ENCODE assay signal across 10 cellular contexts in genomic region chr19:35260694-35261304, GRCh38. TPM values are rescaled to one million over a fixed set of nuclear protein-coding genes. Genes with fewer than 3 reads are reported as not detected.
DNase-seq lines count a peak whose midpoint lies in the region; ATAC-seq and TF ChIP-seq lines count a peak whose summit lies in the region.
"Had no signal": no experiment of that assay in that cellular context is flagged by ENCODE, and none has a peak within 500 bp of the region (broad histone marks: within the 10 kb centered on the region; RNA-seq: fewer than 3 reads in every experiment).

No MANE protein-coding gene starts in this region.

- H3K27ac ChIP-seq in neuronal stem cell (replicated peaks; ENCODE audit: low read length): no peak overlapping the region
- H3K27ac ChIP-seq in A673 (ENCODE audit: low read depth, low read length, poor library complexity, severe bottlenecking): no peak overlapping the region

- H3K9me3 ChIP-seq in neuronal stem cell (replicated peaks in 1 of 2; ENCODE audit: control insufficient read depth in 2 of 2, insufficient read depth in 1 of 2, low read depth in 1 of 2, low read length in 2 of 2) (no peaks in the 10 kb centered on the region), A673 (ENCODE audit: low read depth, low read length, poor library complexity, severe bottlenecking) (no peaks in the 10 kb centered on the region)

- no TSS peak for BruUV-seq in A673 (replicated peaks; lab: Mats Ljungman, UMichigan)

- CTCF ChIA-PET in activated naive CD4-positive, alpha-beta T cell treated with anti-CD3 and anti-CD28 coated beads for 36 hours (lab: Charles Lee): interaction anchor here (1.4 kb wide), 1 partner anchor 119 kb away, joined by 4 read pairs; no protein-coding TSS in a partner anchor
- CTCF ChIA-PET in A673 (lab: Charles Lee): no interaction called here

- no peak overlapping the region for H2AFZ ChIP-seq in neuronal stem cell (ENCODE audit: low read length)

- H3K4me3 ChIP-seq in neuronal stem cell (ENCODE audit: low read length in 2 of 2) (no peak overlapping the region), A673 (ENCODE audit: low read depth, low read length, poor library complexity, severe bottlenecking) (no peak overlapping the region)

- H3K27ac Mint-ChIP-seq in CD14-positive monocyte: no peak overlapping the region
- H3K27ac Mint-ChIP-seq in activated naive CD4-positive, alpha-beta T cell treated with anti-CD3 and anti-CD28 coated beads for 36 hours: no peak overlapping the region

- H4K8ac ChIP-seq in neuronal stem cell (ENCODE audit: low read depth, low read length): no peak overlapping the region

- intact Hi-C loops in CD14-positive monocyte (cut with micrococcal nuclease) (loop anchor here in 1 of 2 donors (10.0 kb wide), 1 partner anchor 56 kb away; no protein-coding TSS in a partner anchor), A673 (cut with micrococcal nuclease; ENCODE audit: unreplicated experiment) (no loop called here)
- intact Hi-C loops in activated naive CD4-positive, alpha-beta T cell treated with anti-CD3 and anti-CD28 coated beads for 36 hours (cut with micrococcal nuclease): no loop called here

- H2AK5ac ChIP-seq in neuronal stem cell (ENCODE audit: low read depth, low read length): no peak overlapping the region

- H3K4me1 ChIP-seq in neuronal stem cell (ENCODE audit: control insufficient read depth in 2 of 2, insufficient read depth in 1 of 2, low read depth in 1 of 2, low read length in 2 of 2): peaks cover 7 to 13% of the 10 kb centered on the region in 2 donors
- no peaks in the 10 kb centered on the region for H3K4me1 ChIP-seq in A673 (ENCODE audit: insufficient read depth, low read length, poor library complexity, severe bottlenecking)

- WGBS in neuronal stem cell (ENCODE audit: extremely low coverage in 2 of 2, insufficient read length in 2 of 2, insufficient replicate concordance in 1 of 2), 2 donors: no CpG with 5 or more reads among the region's 10 CpGs

- no peak overlapping the region for H3K14ac ChIP-seq in neuronal stem cell (ENCODE audit: low read length)

- no peaks in the 10 kb centered on the region for H3K9me3 Mint-ChIP-seq in CD14-positive monocyte
- H3K9me3 Mint-ChIP-seq in activated naive CD4-positive, alpha-beta T cell treated with anti-CD3 and anti-CD28 coated beads for 36 hours: no peaks in the 10 kb centered on the region

- H3K27me3 ChIP-seq in neuronal stem cell (ENCODE audit: control insufficient read depth in 3 of 3, insufficient read depth in 3 of 3, low read depth in 1 of 3, low read length in 3 of 3) (no peaks in the 10 kb centered on the region), A673 (replicated peaks; ENCODE audit: insufficient read depth, low read depth, low read length, poor library complexity) (no peaks in the 10 kb centered on the region)

- no peak overlapping the region for H2BK12ac ChIP-seq in neuronal stem cell (ENCODE audit: low read length)

- H4K91ac ChIP-seq in neuronal stem cell (ENCODE audit: low read depth, low read length, poor library complexity): no peak overlapping the region

- in situ Hi-C loops in GM13976 (cut with MboI; ENCODE audit: low sequenced_read_pairs, unreplicated experiment): no loop called here

- no peaks in the 10 kb centered on the region for H3K36me3 Mint-ChIP-seq in CD14-positive monocyte
- peaks cover 1% of the 10 kb centered on the region for H3K36me3 Mint-ChIP-seq in activated naive CD4-positive, alpha-beta T cell treated with anti-CD3 and anti-CD28 coated beads for 36 hours (ENCODE audit: low read depth)

- peaks cover 27 to 32% of the 10 kb centered on the region in 2 donors for H3K36me3 ChIP-seq in neuronal stem cell (replicated peaks in 1 of 2; ENCODE audit: control insufficient read depth in 2 of 2, insufficient read depth in 2 of 2, low read length in 2 of 2)
- H3K36me3 ChIP-seq in A673 (ENCODE audit: insufficient read depth, low read length, poor library complexity, severe bottlenecking): no peaks in the 10 kb centered on the region

- no peak overlapping the region for H2BK15ac ChIP-seq in neuronal stem cell (ENCODE audit: low read length)

- no peak overlapping the region for H3K23ac ChIP-seq in neuronal stem cell (ENCODE audit: low read depth, low read length, poor library complexity)

- H3K79me1 ChIP-seq in neuronal stem cell (ENCODE audit: low read depth, low read length): peaks cover 22% of the 10 kb centered on the region

- TF ChIP-seq CTCF in CD14-positive monocyte (IDR thresholded peaks at IDR 0.05): no peak
- TF ChIP-seq CTCF in GM13976 (IDR thresholded peaks at IDR 0.05; ENCODE audit: borderline replicate concordance, control extremely low read depth, extremely low read depth, insufficient read depth, missing control alignments): no peak
- TF ChIP-seq CTCF in A673 (conservative IDR thresholded peaks at IDR 0.05; ENCODE audit: low read depth, low read length): no peak

- H3K4ac ChIP-seq in neuronal stem cell (ENCODE audit: low read length): no peak overlapping the region

- H3K4me3 Mint-ChIP-seq in CD14-positive monocyte: no peak overlapping the region
- H3K4me3 Mint-ChIP-seq in activated naive CD4-positive, alpha-beta T cell treated with anti-CD3 and anti-CD28 coated beads for 36 hours: no peak overlapping the region

- ATAC-seq in HG03442 (IDR thresholded peaks at IDR 0.05; ENCODE audit: unreplicated experiment): no peak

- H3K27me3 Mint-ChIP-seq in CD14-positive monocyte (ENCODE audit: low read depth in 3 of 3): peaks cover 12 to 31% (median 15%) of the 10 kb centered on the region in 3 donors
- H3K27me3 Mint-ChIP-seq in activated naive CD4-positive, alpha-beta T cell treated with anti-CD3 and anti-CD28 coated beads for 36 hours (ENCODE audit: low read depth): no peaks in the 10 kb centered on the region

- peaks cover 19% of the 10 kb centered on the region for H3K4me1 Mint-ChIP-seq in CD14-positive monocyte
- peaks cover 26% of the 10 kb centered on the region for H3K4me1 Mint-ChIP-seq in activated naive CD4-positive, alpha-beta T cell treated with anti-CD3 and anti-CD28 coated beads for 36 hours (ENCODE audit: low read depth)

- no peak overlapping the region for H2BK120ac ChIP-seq in neuronal stem cell (ENCODE audit: low read depth, low read length)

- H2BK5ac ChIP-seq in neuronal stem cell (ENCODE audit: low read length): peak overlapping the region; percentile 58

- DNase-seq in CD14-positive monocyte (ENCODE audit: low spot score) (peak; percentile 14), GM13976 (ENCODE audit: low spot score) (peak; percentile 8), neuronal stem cell (ENCODE audit: low spot score) (no peak), EL (no peak), A673 (ENCODE audit: low spot score) (no peak), NCI-H1092 treated with DMSO at 0.1 percent for 48 hours (lab: John Stamatoyannopoulos, UW) (no peak)
- DNase-seq in activated naive CD4-positive, alpha-beta T cell treated with anti-CD3 and anti-CD28 coated beads for 36 hours: peak; percentile 1
- DNase-seq: dermis blood vessel endothelial cell, mesendoderm had no signal

- H3K9ac ChIP-seq in neuronal stem cell (ENCODE audit: low read depth, low read length, poor library complexity): no peak overlapping the region

- POLR2A ChIA-PET in A673 (lab: Charles Lee; ENCODE audit: low non-redundant PET): no interaction called here

- H3K4me2 ChIP-seq in neuronal stem cell (ENCODE audit: insufficient read depth, low read length, poor library complexity, severe bottlenecking): no peak overlapping the region

- no peak overlapping the region for H3K18ac ChIP-seq in neuronal stem cell (ENCODE audit: low read length)

RNA-seq across cellular contexts. Expression of gene USF2, which starts 8.0 kb away (rescaled TPM):
- 1 to 10 TPM; 2.7 to 5.0 TPM for polyA plus RNA-seq in CD14-positive monocyte
- 100 to 1,000 TPM; 136 to 144 TPM for total RNA-seq in activated naive CD4-positive, alpha-beta T cell treated with anti-CD3 and anti-CD28 coated beads for 36 hours
- 132 TPM for polyA plus RNA-seq in neuronal stem cell (2013, experiment 1 of 2)
- polyA plus RNA-seq in neuronal stem cell (2013, experiment 2 of 2): 132 TPM
- total RNA-seq in A673 (2021): 82.0 and 90.8 TPM in 2 replicates

RNA-seq across cellular contexts. Expression of gene LSR, which starts 12.0 kb away (rescaled TPM):
- polyA plus RNA-seq in CD14-positive monocyte: under 1 TPM in 1 of 2 donors, not detected in 1; 0.17 TPM
- 10 to 100 TPM in 1 of 2 experiments, 1 to 10 TPM in 1; 8.2 to 11.2 TPM for total RNA-seq in activated naive CD4-positive, alpha-beta T cell treated with anti-CD3 and anti-CD28 coated beads for 36 hours
- polyA plus RNA-seq in neuronal stem cell (2013, experiment 1 of 2): 36.5 TPM
- polyA plus RNA-seq in neuronal stem cell (2013, experiment 2 of 2): 37.1 TPM
- 1.9 and 2.9 TPM in 2 replicates for total RNA-seq in A673 (2021)

RNA-seq across cellular contexts. Expression of gene HAMP, which starts 21.5 kb away (rescaled TPM):
- polyA plus RNA-seq in CD14-positive monocyte: not detected
- total RNA-seq in activated naive CD4-positive, alpha-beta T cell treated with anti-CD3 and anti-CD28 coated beads for 36 hours: under 1 TPM; 0.19 to 0.86 TPM
- polyA plus RNA-seq in neuronal stem cell (2013, experiment 1 of 2): not detected
- 0.01 TPM for polyA plus RNA-seq in neuronal stem cell (2013, experiment 2 of 2)
- total RNA-seq in A673 (2021): 0.28 and 0.37 TPM in 2 replicates

RNA-seq across cellular contexts. Expression of gene MAG, which starts 31.2 kb away (rescaled TPM):
- not detected for polyA plus RNA-seq in CD14-positive monocyte
- total RNA-seq in activated naive CD4-positive, alpha-beta T cell treated with anti-CD3 and anti-CD28 coated beads for 36 hours: under 1 TPM; 0.19 to 0.77 TPM
- not detected for polyA plus RNA-seq in neuronal stem cell (2013, experiment 1 of 2)
- not detected for polyA plus RNA-seq in neuronal stem cell (2013, experiment 2 of 2)
- not detected in 2 replicates for total RNA-seq in A673 (2021)
- total RNA-seq: dermis blood vessel endothelial cell had no signal

RNA-seq across cellular contexts. Expression of gene FAM187B, which starts 32.3 kb away (rescaled TPM):
- not detected for polyA plus RNA-seq in CD14-positive monocyte
- total RNA-seq in activated naive CD4-positive, alpha-beta T cell treated with anti-CD3 and anti-CD28 coated beads for 36 hours: not detected
- polyA plus RNA-seq in neuronal stem cell (2013, experiment 1 of 2): not detected
- polyA plus RNA-seq in neuronal stem cell (2013, experiment 2 of 2): not detected
- total RNA-seq in A673 (2021): not detected in 2 replicates
- total RNA-seq: dermis blood vessel endothelial cell had no signal

Comparison
In these comparisons a context has a peak if more than half of its experiments do, and no peak if none do; other contexts are left out.
1. DNase-seq: peak in CD14-positive monocyte (single experiment), GM13976 (single experiment) and activated naive CD4-positive, alpha-beta T cell treated with anti-CD3 and anti-CD28 coated beads for 36 hours (single experiment); none in neuronal stem cell (single experiment), EL (single experiment), A673 (single experiment) and NCI-H1092 treated with DMSO at 0.1 percent for 48 hours (single experiment).